ENCODE assay signal across 8 cellular contexts in the genomic region with DNA sequence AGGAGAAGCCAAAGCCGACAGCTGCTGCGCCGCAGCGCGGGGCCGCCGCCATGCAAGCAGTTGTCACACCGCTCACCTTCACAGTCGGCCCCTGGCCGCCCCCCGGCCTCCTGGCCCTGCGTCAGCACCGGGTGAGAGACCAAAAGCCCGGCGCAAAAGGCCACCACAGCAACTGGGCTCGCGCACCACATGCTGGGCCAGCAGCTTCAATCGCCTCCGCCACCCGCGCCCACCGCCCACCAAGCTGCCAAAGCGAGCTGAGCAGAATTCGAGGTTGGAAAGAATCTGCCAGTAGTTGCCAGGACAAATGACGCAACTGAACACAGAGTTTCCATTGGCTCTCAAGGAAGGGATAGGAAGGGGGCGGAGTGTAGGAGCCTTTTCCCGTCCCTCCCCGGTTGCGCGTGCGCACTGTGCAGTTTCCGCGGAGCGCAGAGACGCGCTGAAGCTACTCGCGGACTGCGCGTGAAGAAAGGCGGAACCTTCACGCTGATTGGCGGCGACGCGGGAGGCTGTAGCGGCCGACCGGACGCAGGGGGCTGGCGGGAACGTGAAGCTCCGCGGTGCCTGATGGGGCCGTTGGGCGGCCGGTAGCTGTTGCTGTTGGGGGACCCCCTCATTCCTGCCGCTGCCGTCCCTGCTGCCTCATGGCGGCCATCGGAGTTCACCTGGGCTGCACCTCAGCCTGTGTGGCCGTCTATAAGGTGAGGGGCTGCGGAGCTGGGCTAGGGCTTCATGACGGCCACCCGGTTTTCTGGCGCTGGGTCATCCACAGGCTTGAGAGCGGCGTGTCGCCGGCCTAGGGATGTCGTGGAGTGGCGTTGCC. TPM values are rescaled to one million over a fixed set of nuclear protein-coding genes. Genes with fewer than 3 reads are reported as not detected.
A peak's percentile ranks its signal among the peaks of the same experiment; 100 is the strongest.
DNase-seq lines count a peak whose midpoint lies in the region; ATAC-seq and TF ChIP-seq lines count a peak whose summit lies in the region.

A gene (minus strand): TSS at position 282 of the 826 bp plus-strand sequence. CDS start 91 bp downstream, at position 191.
A gene with protein sequence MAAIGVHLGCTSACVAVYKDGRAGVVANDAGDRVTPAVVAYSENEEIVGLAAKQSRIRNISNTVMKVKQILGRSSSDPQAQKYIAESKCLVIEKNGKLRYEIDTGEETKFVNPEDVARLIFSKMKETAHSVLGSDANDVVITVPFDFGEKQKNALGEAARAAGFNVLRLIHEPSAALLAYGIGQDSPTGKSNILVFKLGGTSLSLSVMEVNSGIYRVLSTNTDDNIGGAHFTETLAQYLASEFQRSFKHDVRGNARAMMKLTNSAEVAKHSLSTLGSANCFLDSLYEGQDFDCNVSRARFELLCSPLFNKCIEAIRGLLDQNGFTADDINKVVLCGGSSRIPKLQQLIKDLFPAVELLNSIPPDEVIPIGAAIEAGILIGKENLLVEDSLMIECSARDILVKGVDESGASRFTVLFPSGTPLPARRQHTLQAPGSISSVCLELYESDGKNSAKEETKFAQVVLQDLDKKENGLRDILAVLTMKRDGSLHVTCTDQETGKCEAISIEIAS (plus strand): TSS at position 551 of the 826 bp plus-strand sequence. CDS start 97 bp downstream, at position 648.
A gene with protein sequence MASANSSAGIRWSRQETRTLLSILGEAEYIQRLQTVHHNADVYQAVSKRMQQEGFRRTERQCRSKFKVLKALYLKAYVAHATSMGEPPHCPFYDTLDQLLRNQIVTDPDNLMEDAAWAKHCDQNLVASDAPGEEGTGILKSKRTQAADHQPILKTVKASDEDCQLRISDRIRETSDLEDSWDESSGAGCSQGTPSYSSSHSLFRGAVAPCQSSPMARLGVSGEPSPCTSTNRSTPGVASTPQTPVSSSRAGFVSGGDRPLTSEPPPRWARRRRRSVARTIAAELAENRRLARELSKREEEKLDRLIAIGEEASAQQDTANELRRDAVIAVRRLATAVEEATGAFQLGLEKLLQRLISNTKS (plus strand): TSS at position 551 of the 826 bp plus-strand sequence. CDS start 3,979 bp downstream, outside the sequence.

- H3K9me3 ChIP-seq in thyroid gland, result no peaks in the 10 kb centered on the region

- H3K4me3 Mint-ChIP-seq in osteocyte (ENCODE audit: unreplicated experiment), result peak within 1 kb of the TSS; percentile 93

- H3K9me3 Mint-ChIP-seq in osteocyte (ENCODE audit: unreplicated experiment), result no peaks in the 10 kb centered on the region

- intact Hi-C loops in head of caudate nucleus (cut with DNase I), result loop anchor here (2.0 to 5.0 kb wide), 3 partner anchors 41 to 231 kb away; a partner anchor contains a TSS
- intact Hi-C loops in thyroid gland (cut with DNase I), result no loop called here

- DNase-seq in GM12864 (ENCODE audit: low read depth) (peak; percentile 97), NCI-H1417 (lab: John Stamatoyannopoulos, UW) (peak; percentile 95 to 98 (median 96)), SW 1271 (lab: John Stamatoyannopoulos, UW) (peak; percentile 84 to 95), head of caudate nucleus (peak; percentile 96 to 100 (median 99)), osteocyte (ENCODE audit: extremely low spot score, unreplicated experiment) (peak; percentile 100), thyroid gland (peak; percentile 99)
- peak; percentile 96 for DNase-seq in activated naive CD8-positive, alpha-beta T cell treated with anti-CD3 and anti-CD28 coated beads, Interleukin-2, amount 50 U/mL, for 16 hours (ENCODE audit: low read depth, low spot score)

- 0% methylated on average over 6 to 43 of the region's 72 CpGs for WGBS in thyroid gland, 2 donors

- peak; percentile 97 for ATAC-seq in HG02759 (IDR thresholded peaks at IDR 0.05; ENCODE audit: unreplicated experiment)

- H3K4me3 ChIP-seq in GM12864 (ENCODE audit: low read depth, low read length), result peak within 1 kb of the TSS; percentile 84
- H3K4me3 ChIP-seq in thyroid gland (replicated peaks in 1 of 3), result peak within 1 kb of the TSS; percentile 71 to 94 (median 77)

- H3K36me3 ChIP-seq in thyroid gland, result peaks cover 8 to 9% of the 10 kb centered on the region in 2 donors

- TF ChIP-seq CTCF in GM12864 (IDR thresholded peaks at IDR 0.05; ENCODE audit: low read depth, low read length, missing control alignments), result no peak
- no peak for TF ChIP-seq CTCF in osteocyte (IDR thresholded peaks at IDR 0.05)
- peak in 1 of 6 experiments; percentile 22 for TF ChIP-seq CTCF in thyroid gland (IDR thresholded peaks at IDR 0.05)

- peaks cover 11 to 15% of the 10 kb centered on the region in 2 donors for H3K4me1 ChIP-seq in thyroid gland

- peak within 1 kb of the TSS; percentile 94 to 96 (median 96) for H3K27ac ChIP-seq in thyroid gland

- TF ChIP-seq POLR2A in thyroid gland (IDR thresholded peaks at IDR 0.05), result peak; percentile 30 to 93

- H3K4me1 Mint-ChIP-seq in osteocyte (ENCODE audit: unreplicated experiment), result peaks cover 24% of the 10 kb centered on the region

- H3K27ac Mint-ChIP-seq in osteocyte (ENCODE audit: unreplicated experiment), result peak within 1 kb of the TSS; percentile 94

- no peaks in the 10 kb centered on the region for H3K27me3 ChIP-seq in thyroid gland

- peaks cover 14% of the 10 kb centered on the region for H3K36me3 Mint-ChIP-seq in osteocyte (ENCODE audit: unreplicated experiment)

- H3K27me3 Mint-ChIP-seq in osteocyte (ENCODE audit: unreplicated experiment), result no peaks in the 10 kb centered on the region

RNA-seq across cellular contexts. Expression of the first gene that starts in this region (rescaled TPM):
- total RNA-seq in osteocyte (1.0 and 2.9 TPM in 2 replicates), thyroid gland (1 to 10 TPM; 2.6 to 9.4 (median 3.8) TPM)

RNA-seq across cellular contexts. Expression of the second gene that starts in this region (rescaled TPM):
- total RNA-seq in osteocyte (9.5 and 9.9 TPM in 2 replicates), thyroid gland (10 to 100 TPM; 11.1 to 19.2 (median 16.7) TPM)

RNA-seq across cellular contexts. Expression of the third gene that starts in this region (rescaled TPM):
- total RNA-seq in osteocyte, result 13.6 and 13.8 TPM in 2 replicates
- total RNA-seq in thyroid gland, result 10 to 100 TPM in 3 of 4 donors, 1 to 10 TPM in 1; 9.0 to 14.6 (median 11.5) TPM

Comparison
In these comparisons a context has a peak if more than half of its experiments do, and no peak if none do; other contexts are left out.
1. Peak in every context shown above with its lines: DNase-seq, ATAC-seq, H3K4me3 ChIP-seq and H3K27ac ChIP-seq.